Comparison of ENCODE assay signal across 25 cellular contexts in genomic region chr6:165443462-165443861, GRCh38.
"Had no signal": no experiment of that assay in that cellular context is flagged by ENCODE, and none has a peak within 500 bp of the region (broad histone marks: within the 10 kb centered on the region; RNA-seq: fewer than 3 reads in every experiment).

No MANE protein-coding gene starts in this region.

- H3K27ac ChIP-seq: ovary, parathyroid adenoma, psoas muscle, right lobe of liver, sigmoid colon, stomach, thoracic aorta, thyroid gland, tibial nerve, upper lobe of left lung, vagina had no signal

- DNase-seq: naive thymus-derived CD4-positive, alpha-beta T cell; natural killer cell; occipital lobe; ovary; posterior cingulate gyrus; psoas muscle; right cardiac atrium; right lobe of liver; sigmoid colon; small intestine; stimulated activated CD4-positive, alpha-beta T cell treated with anti-CD3 and anti-CD28 coated beads, Interleukin-15, amount 100 ng/mL, for 24 hours; stimulated activated CD4-positive, alpha-beta T cell treated with anti-CD3 and anti-CD28 coated beads, Interleukin-2, amount 100 ng/mL, for 24 hours; stimulated activated CD4-positive, alpha-beta T cell treated with anti-CD3 and anti-CD28 coated beads, Interleukin-2, amount 100 ng/mL, for 48 hours; stimulated activated CD4-positive, alpha-beta T cell treated with anti-CD3 and anti-CD28 coated beads, Interleukin-4, amount 100 ng/mL, for 24 hours; stimulated activated naive B cell treated with anti-CD40 and anti-IgM and Interleukin-4, amounts not matched to agents 10 μg/mL and 1 μg/mL and 100 μg/mL, for 72 hours; stimulated activated naive CD4-positive, alpha-beta T cell treated with Interleukin-2 at 50 U/mL for 16 hours; stomach; thyroid gland; trophoblast cell; upper lobe of left lung had no signal

- H2AFZ ChIP-seq: parathyroid adenoma had no signal

- H3K9ac ChIP-seq: parathyroid adenoma had no signal

- H3K4me1 ChIP-seq: parathyroid adenoma, psoas muscle, right lobe of liver, sigmoid colon, stomach, tibial nerve, upper lobe of left lung, vagina had no signal

- H3K9me3 ChIP-seq: ovary, psoas muscle, right lobe of liver, sigmoid colon, stomach, thoracic aorta, thyroid gland, tibial nerve, upper lobe of left lung, vagina had no signal

- H3K27me3 ChIP-seq: ovary, right lobe of liver, sigmoid colon, stomach, thyroid gland, tibial nerve, upper lobe of left lung, vagina had no signal

- H3K36me3 ChIP-seq: ovary, right lobe of liver, sigmoid colon, stomach, thoracic aorta, thyroid gland, tibial nerve, upper lobe of left lung, vagina had no signal

- ATAC-seq: naive thymus-derived CD4-positive, alpha-beta T cell; natural killer cell; psoas muscle; right cardiac atrium; right lobe of liver; stimulated activated effector memory CD8-positive, alpha-beta T cell treated with anti-CD3 and anti-CD28 coated beads, Interleukin-12 subunit alpha, Interleukin-12 subunit beta, amount 100 ng/mL, for 72 hours; stimulated activated naive B cell treated with anti-CD40 and anti-IgM and Interleukin-4, amounts not matched to agents 10 μg/mL and 1 μg/mL and 100 μg/mL, for 72 hours had no signal

- H3K4me3 ChIP-seq: ovary, psoas muscle, right lobe of liver, sigmoid colon, stomach, thoracic aorta, thyroid gland, tibial nerve, upper lobe of left lung, vagina had no signal
